ENCODE assay signal across 21 cellular contexts in genomic region chr1:39182804-39183203, GRCh38. TPM values are rescaled to one million over a fixed set of nuclear protein-coding genes. Genes with fewer than 3 reads are reported as not detected.
DNase-seq lines count a peak whose midpoint lies in the region; ATAC-seq, FAIRE-seq and TF ChIP-seq lines count a peak whose summit lies in the region.
"Had no signal": no experiment of that assay in that cellular context is flagged by ENCODE, and none has a peak within 500 bp of the region (broad histone marks: within the 10 kb centered on the region; RNA-seq: fewer than 3 reads in every experiment).

No MANE protein-coding gene starts in this region.

- no peak for FAIRE-seq in astrocyte (lab: Jason Lieb, UNC)

- BruUV-seq in IMR-90 (replicated peaks; lab: Mats Ljungman, UMichigan): no TSS peak

- no peak overlapping the region for H3K4me2 ChIP-seq in IMR-90 (ENCODE audit: low read depth, low read length)
- no peak overlapping the region for H3K4me2 ChIP-seq in astrocyte (ENCODE audit: low read length)
- H3K4me2 ChIP-seq: neural progenitor cell had no signal

- no peak overlapping the region for H3K23ac ChIP-seq in IMR-90 (ENCODE audit: low read depth, low read length)

- H3K9ac ChIP-seq in IMR-90 (ENCODE audit: low read depth, low read length): no peak overlapping the region
- H3K9ac ChIP-seq in astrocyte (ENCODE audit: low read length): no peak overlapping the region
- H3K9ac ChIP-seq: neural progenitor cell had no signal

- no peaks in the 10 kb centered on the region for H3K27me3 Mint-ChIP-seq in astrocyte (ENCODE audit: low read depth, unreplicated experiment)
- H3K27me3 Mint-ChIP-seq in naive thymus-derived CD4-positive, alpha-beta T cell: no peaks in the 10 kb centered on the region

- intact Hi-C loops in IMR-90 (cut with micrococcal nuclease): no loop called here
- intact Hi-C loops in naive thymus-derived CD4-positive, alpha-beta T cell (cut with micrococcal nuclease): loop anchor here (1.0 to 5.0 kb wide), 10 partner anchors 9 to 354 kb away; partner anchors contain the start of gene RRAGC (in 1 of the 2)

- POLR2A ChIA-PET in IMR-90 (lab: Charles Lee; ENCODE audit: unreplicated experiment): no interaction called here
- POLR2A ChIA-PET in naive thymus-derived CD4-positive, alpha-beta T cell (lab: Charles Lee): no interaction called here

- WGBS in IMR-90 (ENCODE audit: extremely low coverage in 2 of 2, insufficient read length in 1 of 2), 2 experiments: no CpG with 5 or more reads among the region's 2 CpGs

- CTCF ChIA-PET in IMR-90 (lab: Yijun Ruan, JAX): interaction anchor here (0.7 to 1.2 kb wide), 3 partner anchors 8 to 75 kb away, joined by 3 to 4 read pairs (median 3); no protein-coding TSS in a partner anchor
- CTCF ChIA-PET in naive thymus-derived CD4-positive, alpha-beta T cell (lab: Charles Lee): interaction anchor here (1.1 to 4.2 kb wide), 4 partner anchors 10 to 228 kb away, joined by 4 to 34 read pairs (median 22); no protein-coding TSS in a partner anchor

- H3K4me3 ChIP-seq in ACC112 (ENCODE audit: low read depth, low read length): no peak overlapping the region
- H3K4me3 ChIP-seq in IMR-90 (ENCODE audit: insufficient read depth, low read depth, low read length): no peak overlapping the region
- H3K4me3 ChIP-seq in astrocyte (ENCODE audit: insufficient read depth, low read depth, low read length): no peak overlapping the region
- H3K4me3 ChIP-seq in naive thymus-derived CD4-positive, alpha-beta T cell (ENCODE audit: low read length): no peak overlapping the region
- no peak overlapping the region for H3K4me3 ChIP-seq in WERI-Rb-1 (ENCODE audit: low read depth, low read length)
- H3K4me3 ChIP-seq: colonic mucosa, left ventricle myocardium inferior, neural progenitor cell, Peyer's patch, sigmoid colon had no signal

- peaks cover 24% of the 10 kb centered on the region for H4K20me1 ChIP-seq in IMR-90 (ENCODE audit: insufficient read depth, low read length)
- H4K20me1 ChIP-seq in astrocyte (ENCODE audit: insufficient read depth, low read length): no peaks in the 10 kb centered on the region

- H2AK9ac ChIP-seq in IMR-90 (replicated peaks; ENCODE audit: low read depth, low read length, poor library complexity): no peak overlapping the region

- peaks cover 64% of the 10 kb centered on the region for H3K4me1 Mint-ChIP-seq in astrocyte (ENCODE audit: low read depth, unreplicated experiment)
- H3K4me1 Mint-ChIP-seq in naive thymus-derived CD4-positive, alpha-beta T cell: peaks cover 17 to 47% (median 35%) of the 10 kb centered on the region in 7 donors

- H3K79me1 ChIP-seq in IMR-90 (ENCODE audit: low read depth in 1 of 2, low read length in 2 of 2): peaks cover 5 to 59% of the 10 kb centered on the region in 2 experiments; a peak in 3 of 4 replicates

- DNase-seq in IMR-90 (no peak), astrocyte (ENCODE audit: low read depth) (no peak), NCI-H1417 (lab: John Stamatoyannopoulos, UW) (no peak), WERI-Rb-1 (no peak), occipital lobe (lab: John Stamatoyannopoulos, UW) (no peak)
- DNase-seq in naive thymus-derived CD4-positive, alpha-beta T cell: no peak
- DNase-seq: activated CD4-positive, CD25-positive, alpha-beta regulatory T cell treated with anti-CD3 and anti-CD28 coated beads, Interleukin-2, amount 50 U/mL, for 72 hours; AML-193; amygdala; colonic mucosa; DMS53; hypothalamus; left ventricle myocardium inferior; NCI-H187; NCI-H524; Peyer's patch; sigmoid colon; stimulated activated naive CD8-positive, alpha-beta T cell treated with anti-CD3 and anti-CD28 coated beads, Interleukin-15, Interleukin-2, amounts not matched to agents 100 U/mL and 50 U/mL, for 24 hours had no signal

- H3K27me3 ChIP-seq in ACC112 (ENCODE audit: insufficient read depth, low read length) (no peaks in the 10 kb centered on the region), IMR-90 (ENCODE audit: control insufficient read depth, insufficient read depth, low read length) (no peaks in the 10 kb centered on the region), astrocyte (ENCODE audit: insufficient read depth, low read length) (no peaks in the 10 kb centered on the region), WERI-Rb-1 (ENCODE audit: insufficient read depth, low read depth, severe bottlenecking) (no peaks in the 10 kb centered on the region)
- no peaks in the 10 kb centered on the region for H3K27me3 ChIP-seq in naive thymus-derived CD4-positive, alpha-beta T cell (ENCODE audit: control insufficient read depth in 2 of 2, insufficient read depth in 2 of 2, low read length in 2 of 2)
- H3K27me3 ChIP-seq: colonic mucosa, neural progenitor cell, Peyer's patch, sigmoid colon had no signal

- no peak overlapping the region for H2AK5ac ChIP-seq in IMR-90 (ENCODE audit: low read depth, low read length)

- H2BK5ac ChIP-seq in IMR-90 (ENCODE audit: low read depth, low read length, poor library complexity, severe bottlenecking): peak overlapping the region; percentile 73

- no peak overlapping the region for H2BK15ac ChIP-seq in IMR-90 (ENCODE audit: low read depth, low read length)

- H3K9me1 ChIP-seq in IMR-90 (ENCODE audit: insufficient read depth, low read length): peaks cover 18% of the 10 kb centered on the region

- ATAC-seq in IMR-90 (ENCODE audit: low read depth): no peak
- ATAC-seq in naive thymus-derived CD4-positive, alpha-beta T cell: no peak
- no peak for ATAC-seq in HG03432 (IDR thresholded peaks at IDR 0.05; ENCODE audit: unreplicated experiment)
- ATAC-seq: stimulated activated naive CD8-positive, alpha-beta T cell treated with anti-CD3 and anti-CD28 coated beads, Interleukin-15, Interleukin-2, amounts not matched to agents 100 U/mL and 50 U/mL, for 24 hours had no signal

- H3K56ac ChIP-seq in IMR-90 (ENCODE audit: extremely low read depth, insufficient read depth, low read length): no peak overlapping the region

- no peak overlapping the region for H3K14ac ChIP-seq in IMR-90 (replicated peaks; ENCODE audit: low read depth, low read length)

- H3K36me3 ChIP-seq in ACC112 (ENCODE audit: insufficient read depth, low read length) (no peaks in the 10 kb centered on the region), IMR-90 (ENCODE audit: control insufficient read depth, insufficient read depth, low read length) (no peaks in the 10 kb centered on the region), astrocyte (ENCODE audit: insufficient read depth, low read length) (no peaks in the 10 kb centered on the region), WERI-Rb-1 (peaks cover 25% of the 10 kb centered on the region)
- no peaks in the 10 kb centered on the region for H3K36me3 ChIP-seq in naive thymus-derived CD4-positive, alpha-beta T cell (ENCODE audit: control insufficient read depth in 2 of 3, insufficient read depth in 3 of 3, low read length in 3 of 3)
- H3K36me3 ChIP-seq: colonic mucosa, left ventricle myocardium inferior, neural progenitor cell, Peyer's patch, sigmoid colon had no signal

- TF ChIP-seq CTCF in IMR-90 (conservative IDR thresholded peaks at IDR 0.05; ENCODE audit: low read depth, low read length): no peak
- TF ChIP-seq CTCF in astrocyte (IDR thresholded peaks at IDR 0.05; ENCODE audit: insufficient read depth, low read depth, low read length): no peak
- no peak for TF ChIP-seq CTCF in WERI-Rb-1 (IDR thresholded peaks at IDR 0.05; ENCODE audit: low read depth, low read length)

- TF ChIP-seq POLR2A in IMR-90 (IDR thresholded peaks at IDR 0.05; ENCODE audit: low read depth, low read length): no peak

- H3K36me3 Mint-ChIP-seq in astrocyte (ENCODE audit: low read depth, unreplicated experiment): peaks cover 7% of the 10 kb centered on the region
- no peaks in the 10 kb centered on the region for H3K36me3 Mint-ChIP-seq in naive thymus-derived CD4-positive, alpha-beta T cell

- no peak for TF ChIP-seq RAD21 in IMR-90 (IDR thresholded peaks at IDR 0.05; ENCODE audit: low read length)

- H3K9me3 ChIP-seq in IMR-90 (ENCODE audit: control insufficient read depth, insufficient read depth, low read length) (no peaks in the 10 kb centered on the region), astrocyte (ENCODE audit: insufficient read depth, low read depth, low read length) (no peaks in the 10 kb centered on the region), WERI-Rb-1 (ENCODE audit: severe bottlenecking) (no peaks in the 10 kb centered on the region)
- H3K9me3 ChIP-seq in naive thymus-derived CD4-positive, alpha-beta T cell (ENCODE audit: control insufficient read depth in 2 of 3, low read length in 3 of 3): no peaks in the 10 kb centered on the region
- H3K9me3 ChIP-seq: colonic mucosa, left ventricle myocardium inferior, Peyer's patch, sigmoid colon had no signal

- H3K27ac ChIP-seq in ACC112 (ENCODE audit: low read depth, low read length) (peak overlapping the region; percentile 27; the same call in 1 of the 2 replicates), IMR-90 (ENCODE audit: insufficient read depth, low read length) (no peak overlapping the region), astrocyte (ENCODE audit: low read depth, low read length) (peak overlapping the region; percentile 67), WERI-Rb-1 (no peak overlapping the region)
- peak overlapping the region; percentile 76 for H3K27ac ChIP-seq in naive thymus-derived CD4-positive, alpha-beta T cell (ENCODE audit: low read depth, low read length)
- H3K27ac ChIP-seq: colonic mucosa, left ventricle myocardium inferior, neural progenitor cell had no signal

- H4K91ac ChIP-seq in IMR-90 (ENCODE audit: insufficient read depth, low read depth, low read length): no peak overlapping the region

- no peak overlapping the region for H2AFZ ChIP-seq in ACC112 (ENCODE audit: low read length, unreplicated experiment)
- H2AFZ ChIP-seq in IMR-90 (replicated peaks; ENCODE audit: low read length, poor library complexity): no peak overlapping the region
- no peak overlapping the region for H2AFZ ChIP-seq in astrocyte (ENCODE audit: low read depth, low read length)
- H2AFZ ChIP-seq: neural progenitor cell had no signal

- no peak overlapping the region for H2BK20ac ChIP-seq in IMR-90 (ENCODE audit: low read depth, low read length)

- H3K4ac ChIP-seq in IMR-90 (ENCODE audit: low read depth, low read length): no peak overlapping the region

- H3K4me1 ChIP-seq in ACC112 (ENCODE audit: control insufficient read depth, insufficient read depth, low read length, unreplicated experiment) (peaks cover 45% of the 10 kb centered on the region), IMR-90 (ENCODE audit: control insufficient read depth, insufficient read depth, low read length) (peaks cover 20% of the 10 kb centered on the region), astrocyte (ENCODE audit: insufficient read depth, low read length) (peaks cover 46% of the 10 kb centered on the region)
- peaks cover 7 to 16% of the 10 kb centered on the region in 2 donors for H3K4me1 ChIP-seq in naive thymus-derived CD4-positive, alpha-beta T cell (ENCODE audit: control insufficient read depth in 2 of 2, insufficient read depth in 2 of 2, low read length in 2 of 2)
- H3K4me1 ChIP-seq: colonic mucosa had no signal

- H3K27ac Mint-ChIP-seq in astrocyte (ENCODE audit: unreplicated experiment): peak overlapping the region; percentile 97
- peak overlapping the region; percentile 43 to 98 (median 97) for H3K27ac Mint-ChIP-seq in naive thymus-derived CD4-positive, alpha-beta T cell
- H3K27ac Mint-ChIP-seq: neural progenitor cell had no signal

- H3K18ac ChIP-seq in IMR-90 (ENCODE audit: low read depth, low read length): no peak overlapping the region

- H3K4me3 Mint-ChIP-seq in astrocyte (ENCODE audit: unreplicated experiment): no peak overlapping the region
- no peak overlapping the region for H3K4me3 Mint-ChIP-seq in naive thymus-derived CD4-positive, alpha-beta T cell
- H3K4me3 Mint-ChIP-seq: neural progenitor cell had no signal

- no peaks in the 10 kb centered on the region for H3K9me3 Mint-ChIP-seq in astrocyte (ENCODE audit: unreplicated experiment)
- H3K9me3 Mint-ChIP-seq in naive thymus-derived CD4-positive, alpha-beta T cell: no peaks in the 10 kb centered on the region

- in situ Hi-C loops in IMR-90 (cut with MboI; ENCODE audit: low sequenced_read_pairs): no loop called here

- H4K5ac ChIP-seq in IMR-90 (ENCODE audit: low read depth, low read length): no peak overlapping the region

- no peak overlapping the region for H4K8ac ChIP-seq in IMR-90 (ENCODE audit: low read depth in 2 of 2, low read length in 2 of 2)

- dilution Hi-C loops in IMR-90 (cut with HindIII; ENCODE audit: low sequenced_read_pairs, unreplicated experiment): no loop called here

- H3K79me2 ChIP-seq in ACC112 (ENCODE audit: control insufficient read depth, insufficient read depth, low read length, unreplicated experiment) (peaks cover 29% of the 10 kb centered on the region), astrocyte (ENCODE audit: insufficient read depth, low read length) (peaks cover 89% of the 10 kb centered on the region)

- no peak overlapping the region for H2BK120ac ChIP-seq in IMR-90 (ENCODE audit: low read depth, low read length)

RNA-seq across cellular contexts. Expression of gene MACF1, which starts 21.7 kb away (rescaled TPM):
- total RNA-seq in IMR-90 (2012; rRNA removed): 368 and 369 TPM in 2 replicates
- 56.3 and 67.6 TPM in 2 replicates for polyA plus RNA-seq in IMR-90 (2012; rRNA removed)
- 24.9 and 28.6 TPM in 2 replicates for polyA plus RNA-seq in IMR-90 (2012; cell fraction: cytosol; rRNA removed)
- polyA plus RNA-seq in IMR-90 (2012; cell fraction: nucleus; rRNA removed; ENCODE audit: low replicate concordance): 141 and 243 TPM in 2 replicates
- 592 and 694 TPM in 2 replicates for total RNA-seq in astrocyte
- total RNA-seq in naive thymus-derived CD4-positive, alpha-beta T cell: 100 to 1,000 TPM; 282 to 409 (median 335) TPM
- polyA plus RNA-seq in naive thymus-derived CD4-positive, alpha-beta T cell: 10 to 100 TPM; 21.2 to 90.3 TPM
- total RNA-seq in occipital lobe: 341 TPM

Comparison
In these comparisons a context has a peak if more than half of its experiments do, and no peak if none do; other contexts are left out.
1. H3K27ac ChIP-seq: peak in ACC112 (single experiment), astrocyte (single experiment) and naive thymus-derived CD4-positive, alpha-beta T cell (single experiment); none in IMR-90 (single experiment) and WERI-Rb-1 (single experiment).